Comparison of ENCODE assay signal across 18 cellular contexts in genomic region chr1:168903237-168903830, GRCh38.
"Had no signal": no experiment of that assay in that cellular context is flagged by ENCODE, and none has a peak within 500 bp of the region (broad histone marks: within the 10 kb centered on the region; RNA-seq: fewer than 3 reads in every experiment).

No MANE protein-coding gene starts in this region.

- H3K27me3 ChIP-seq: sigmoid colon, upper lobe of left lung had no signal

- H3K27ac Mint-ChIP-seq: activated naive CD4-positive, alpha-beta T cell treated with anti-CD3 and anti-CD28 coated beads, Interleukin-2, amount 50 U/mL, for 24 hours; effector memory CD8-positive, alpha-beta T cell; mesothelial cell of epicardium; natural killer cell treated with Interleukin-12 subunit alpha and Interleukin-12 subunit beta and Interleukin-15 and Interleukin-18, amount 100 ng/mL, for 72 hours; stimulated activated naive B cell treated with anti-CD40 and anti-IgM and Interleukin-4, amounts not matched to agents 10 μg/mL and 1 μg/mL and 100 μg/mL, for 72 hours had no signal

- DNase-seq: activated CD4-positive, alpha-beta T cell treated with anti-CD3 and anti-CD28 coated beads, Interleukin-2, amount 50 U/mL, for 48 hours; activated gamma-delta T cell; effector memory CD8-positive, alpha-beta T cell; glutamatergic neuron; hippocampal formation; sigmoid colon; stimulated activated naive B cell treated with anti-CD40 and anti-IgM and Interleukin-4, amounts not matched to agents 10 μg/mL and 1 μg/mL and 100 μg/mL, for 72 hours; WERI-Rb-1 had no signal

- H2AFZ ChIP-seq: parathyroid adenoma had no signal

- H3K4me3 Mint-ChIP-seq: activated naive CD4-positive, alpha-beta T cell treated with anti-CD3 and anti-CD28 coated beads, Interleukin-2, amount 50 U/mL, for 24 hours; effector memory CD8-positive, alpha-beta T cell; mesothelial cell of epicardium; natural killer cell treated with Interleukin-12 subunit alpha and Interleukin-12 subunit beta and Interleukin-15 and Interleukin-18, amount 100 ng/mL, for 72 hours; stimulated activated naive B cell treated with anti-CD40 and anti-IgM and Interleukin-4, amounts not matched to agents 10 μg/mL and 1 μg/mL and 100 μg/mL, for 72 hours had no signal

- H3K4me1 Mint-ChIP-seq: stimulated activated naive B cell treated with anti-CD40 and anti-IgM and Interleukin-4, amounts not matched to agents 10 μg/mL and 1 μg/mL and 100 μg/mL, for 72 hours had no signal

- H3K9me3 Mint-ChIP-seq: activated naive CD4-positive, alpha-beta T cell treated with anti-CD3 and anti-CD28 coated beads, Interleukin-2, amount 50 U/mL, for 24 hours; effector memory CD8-positive, alpha-beta T cell; natural killer cell treated with Interleukin-12 subunit alpha and Interleukin-12 subunit beta and Interleukin-15 and Interleukin-18, amount 100 ng/mL, for 72 hours; stimulated activated naive B cell treated with anti-CD40 and anti-IgM and Interleukin-4, amounts not matched to agents 10 μg/mL and 1 μg/mL and 100 μg/mL, for 72 hours had no signal

- H3K36me3 ChIP-seq: cardiac muscle cell, sigmoid colon, thoracic aorta, upper lobe of left lung, WERI-Rb-1 had no signal

- H3K4me1 ChIP-seq: parathyroid adenoma, sigmoid colon had no signal

- H3K9me3 ChIP-seq: sigmoid colon, thoracic aorta, upper lobe of left lung had no signal

- H3K27ac ChIP-seq: cardiac muscle cell, parathyroid adenoma, sigmoid colon, thoracic aorta, upper lobe of left lung, WERI-Rb-1 had no signal

- H3K9ac ChIP-seq: parathyroid adenoma had no signal

- H3K79me2 ChIP-seq: parathyroid adenoma had no signal

- FAIRE-seq: islet of Langerhans had no signal

- H3K36me3 Mint-ChIP-seq: activated naive CD4-positive, alpha-beta T cell treated with anti-CD3 and anti-CD28 coated beads, Interleukin-2, amount 50 U/mL, for 24 hours; mesothelial cell of epicardium; natural killer cell treated with Interleukin-12 subunit alpha and Interleukin-12 subunit beta and Interleukin-15 and Interleukin-18, amount 100 ng/mL, for 72 hours; stimulated activated naive B cell treated with anti-CD40 and anti-IgM and Interleukin-4, amounts not matched to agents 10 μg/mL and 1 μg/mL and 100 μg/mL, for 72 hours had no signal

- H3K4me3 ChIP-seq: cardiac muscle cell, lung, sigmoid colon, thoracic aorta, upper lobe of left lung had no signal

- ATAC-seq: effector memory CD8-positive, alpha-beta T cell; left lobe of liver; natural killer cell treated with Interleukin-12 subunit alpha and Interleukin-12 subunit beta and Interleukin-15 and Interleukin-18, amount 100 ng/mL, for 72 hours; stimulated activated naive B cell treated with anti-CD40 and anti-IgM and Interleukin-4, amounts not matched to agents 10 μg/mL and 1 μg/mL and 100 μg/mL, for 72 hours had no signal
